ENCODE assay signal across 1 cellular context in genomic region chr20:10429443-10429981, GRCh38.
TF ChIP-seq lines count a peak whose summit lies in the region.

No MANE protein-coding gene starts in this region.

TF ChIP-seq in HepG2, 621 proteins besides CTCF, POLR2A, EP300 and RAD21 (continued from another document and continues in another):
- TF ChIP-seq, protein P1, sequence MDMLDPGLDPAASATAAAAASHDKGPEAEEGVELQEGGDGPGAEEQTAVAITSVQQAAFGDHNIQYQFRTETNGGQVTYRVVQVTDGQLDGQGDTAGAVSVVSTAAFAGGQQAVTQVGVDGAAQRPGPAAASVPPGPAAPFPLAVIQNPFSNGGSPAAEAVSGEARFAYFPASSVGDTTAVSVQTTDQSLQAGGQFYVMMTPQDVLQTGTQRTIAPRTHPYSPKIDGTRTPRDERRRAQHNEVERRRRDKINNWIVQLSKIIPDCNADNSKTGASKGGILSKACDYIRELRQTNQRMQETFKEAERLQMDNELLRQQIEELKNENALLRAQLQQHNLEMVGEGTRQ (IDR thresholded peaks at IDR 0.05; ENCODE audit: low read depth, low read length): 0 out of 2 replicates have a peak, but pooled peaks have one; percentile 6
- TF ChIP-seq, protein P1 (CRISPR knock-in tag; IDR thresholded peaks at IDR 0.05; ENCODE audit: borderline replicate concordance): peak; percentile 53; the same call in 1 of the 2 replicates
- TF ChIP-seq HMG20A (CRISPR knock-in tag; IDR thresholded peaks at IDR 0.05; ENCODE audit: borderline replicate concordance) (peak; percentile 59; the same call in 1 of the 2 replicates), ZNF496 (CRISPR knock-in tag; IDR thresholded peaks at IDR 0.05; ENCODE audit: insufficient replicate concordance) (no peak), CSRNP1 (CRISPR knock-in tag; IDR thresholded peaks at IDR 0.05) (no peak; the same call in 1 of the 2 replicates), TRIM22 (IDR thresholded peaks at IDR 0.05) (no peak), ZEB1 (IDR thresholded peaks at IDR 0.05; ENCODE audit: insufficient replicate concordance, low read depth) (peak; percentile 33), RARA (CRISPR knock-in tag; IDR thresholded peaks at IDR 0.05) (peak; percentile 92), HNF4A (CRISPR knock-in tag; IDR thresholded peaks at IDR 0.05) (peak; percentile 97), ZNF703 (CRISPR knock-in tag; IDR thresholded peaks at IDR 0.05; ENCODE audit: borderline replicate concordance) (no peak), SMARCC2 (IDR thresholded peaks at IDR 0.05) (0 out of 2 replicates have a peak, but pooled peaks have one; percentile 57), MLX (CRISPR knock-in tag; IDR thresholded peaks at IDR 0.05) (0 out of 2 replicates have a peak, but pooled peaks have one; percentile 36), ZMYM4 (CRISPR knock-in tag; IDR thresholded peaks at IDR 0.05) (peak; percentile 94), ZNF501 (CRISPR knock-in tag; IDR thresholded peaks at IDR 0.05) (no peak), NR2F2 (IDR thresholded peaks at IDR 0.05; ENCODE audit: borderline replicate concordance, low read depth) (peak; percentile 80), FOXO1 (CRISPR knock-in tag; IDR thresholded peaks at IDR 0.05) (peak; percentile 18; the same call in 1 of the 2 replicates), ZNF788 (CRISPR knock-in tag; IDR thresholded peaks at IDR 0.05; ENCODE audit: borderline replicate concordance) (peak; percentile 34; the same call in 1 of the 2 replicates), REST (IDR thresholded peaks at IDR 0.05; ENCODE audit: borderline replicate concordance in 1 of 2, low read depth in 1 of 2, low read length in 2 of 2) (peak in 1 of 2 experiments; percentile 33; a peak in 1 of 4 replicates), SMAD3 (CRISPR knock-in tag; IDR thresholded peaks at IDR 0.05) (0 out of 2 replicates have a peak, but pooled peaks have one; percentile 45), PCBP2 (optimal IDR thresholded peaks at IDR 0.05; ENCODE audit: low read depth, low read length, poor library complexity, severe bottlenecking) (no peak), ZNF75D (CRISPR knock-in tag; IDR thresholded peaks at IDR 0.05; ENCODE audit: borderline replicate concordance) (no peak), FOXP1 (IDR thresholded peaks at IDR 0.05) (no peak), FOXP1 (CRISPR knock-in tag; IDR thresholded peaks at IDR 0.05) (peak; percentile 58), IRX3 (CRISPR knock-in tag; IDR thresholded peaks at IDR 0.05; ENCODE audit: borderline replicate concordance, low read depth) (no peak), RBM39 (IDR thresholded peaks at IDR 0.05; ENCODE audit: low read depth, low read length, poor library complexity, severe bottlenecking) (no peak), KLF15 (CRISPR knock-in tag; IDR thresholded peaks at IDR 0.05; ENCODE audit: borderline replicate concordance) (no peak), GATAD2A (CRISPR knock-in tag; IDR thresholded peaks at IDR 0.05) (peak; percentile 91), EHMT2 (IDR thresholded peaks at IDR 0.05; ENCODE audit: borderline replicate concordance, low read depth, low read length) (peak; percentile 84; the same call in 1 of the 2 replicates), ARHGAP35 (CRISPR knock-in tag; IDR thresholded peaks at IDR 0.05; ENCODE audit: borderline replicate concordance) (0 out of 2 replicates have a peak, but pooled peaks have one; percentile 47), ONECUT2 (CRISPR knock-in tag; IDR thresholded peaks at IDR 0.05) (no peak), BORCS8-MEF2B (CRISPR knock-in tag; IDR thresholded peaks at IDR 0.05) (0 out of 2 replicates have a peak, but pooled peaks have one; percentile 60), ZNF407 (CRISPR knock-in tag; IDR thresholded peaks at IDR 0.05; ENCODE audit: not compliant biosample characterization) (no peak)
- TF ChIP-seq, protein P2, sequence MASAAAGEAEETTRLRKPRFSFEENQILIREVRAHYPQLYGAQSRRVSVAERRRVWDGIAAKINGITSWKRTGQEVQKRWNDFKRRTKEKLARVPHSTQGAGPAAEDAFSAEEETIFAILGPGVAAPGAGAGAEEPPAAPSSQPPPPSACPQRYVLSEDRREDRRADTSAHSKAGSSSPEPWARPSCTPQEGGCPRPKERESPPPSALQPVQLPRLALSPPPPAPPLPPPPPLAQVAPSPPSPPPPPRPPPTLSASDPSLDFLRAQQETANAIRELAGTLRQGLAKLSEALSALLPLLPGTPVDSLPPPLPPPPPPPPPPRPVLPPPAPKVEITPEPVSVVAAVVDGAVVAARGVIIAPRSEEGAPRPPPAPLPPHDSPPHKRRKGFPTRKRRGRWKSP (CRISPR knock-in tag; IDR thresholded peaks at IDR 0.05): no peak
- TF ChIP-seq, protein P3, sequence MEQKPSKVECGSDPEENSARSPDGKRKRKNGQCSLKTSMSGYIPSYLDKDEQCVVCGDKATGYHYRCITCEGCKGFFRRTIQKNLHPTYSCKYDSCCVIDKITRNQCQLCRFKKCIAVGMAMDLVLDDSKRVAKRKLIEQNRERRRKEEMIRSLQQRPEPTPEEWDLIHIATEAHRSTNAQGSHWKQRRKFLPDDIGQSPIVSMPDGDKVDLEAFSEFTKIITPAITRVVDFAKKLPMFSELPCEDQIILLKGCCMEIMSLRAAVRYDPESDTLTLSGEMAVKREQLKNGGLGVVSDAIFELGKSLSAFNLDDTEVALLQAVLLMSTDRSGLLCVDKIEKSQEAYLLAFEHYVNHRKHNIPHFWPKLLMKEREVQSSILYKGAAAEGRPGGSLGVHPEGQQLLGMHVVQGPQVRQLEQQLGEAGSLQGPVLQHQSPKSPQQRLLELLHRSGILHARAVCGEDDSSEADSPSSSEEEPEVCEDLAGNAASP (CRISPR knock-in tag; IDR thresholded peaks at IDR 0.05; ENCODE audit: borderline replicate concordance): peak; percentile 100
- TF ChIP-seq, protein P4, sequence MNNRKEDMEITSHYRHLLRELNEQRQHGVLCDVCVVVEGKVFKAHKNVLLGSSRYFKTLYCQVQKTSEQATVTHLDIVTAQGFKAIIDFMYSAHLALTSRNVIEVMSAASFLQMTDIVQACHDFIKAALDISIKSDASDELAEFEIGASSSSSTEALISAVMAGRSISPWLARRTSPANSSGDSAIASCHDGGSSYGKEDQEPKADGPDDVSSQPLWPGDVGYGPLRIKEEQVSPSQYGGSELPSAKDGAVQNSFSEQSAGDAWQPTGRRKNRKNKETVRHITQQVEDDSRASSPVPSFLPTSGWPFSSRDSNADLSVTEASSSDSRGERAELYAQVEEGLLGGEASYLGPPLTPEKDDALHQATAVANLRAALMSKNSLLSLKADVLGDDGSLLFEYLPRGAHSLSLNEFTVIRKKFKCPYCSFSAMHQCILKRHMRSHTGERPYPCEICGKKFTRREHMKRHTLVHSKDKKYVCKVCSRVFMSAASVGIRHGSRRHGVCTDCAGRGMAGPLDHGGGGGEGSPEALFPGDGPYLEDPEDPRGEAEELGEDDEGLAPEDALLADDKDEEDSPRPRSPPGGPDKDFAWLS (CRISPR knock-in tag; IDR thresholded peaks at IDR 0.05; ENCODE audit: borderline replicate concordance): no peak
